In genomic region chr6:164122109-164122508, GRCh38 we compare ENCODE assay signal across 1 cellular context.
TF ChIP-seq lines count a peak whose summit lies in the region.

No MANE protein-coding gene starts in this region.

TF ChIP-seq in H1, 55 proteins besides CTCF, POLR2A, EP300 and RAD21 (continued from another document):
- no peak for TF ChIP-seq CBX8 (IDR thresholded peaks at IDR 0.05; ENCODE audit: borderline replicate concordance, low read depth, low read length)
- TF ChIP-seq TAF1 (IDR thresholded peaks at IDR 0.05; ENCODE audit: low read depth, low read length), result no peak
